In genomic region chr10:97683556-97684357, GRCh38 we compare ENCODE assay signal across 9 cellular contexts. TPM values are rescaled to one million over a fixed set of nuclear protein-coding genes. Genes with fewer than 3 reads are reported as not detected.
DNase-seq lines count a peak whose midpoint lies in the region; ATAC-seq and TF ChIP-seq lines count a peak whose summit lies in the region.
"Had no signal": no experiment of that assay in that cellular context is flagged by ENCODE, and none has a peak within 500 bp of the region (broad histone marks: within the 10 kb centered on the region; RNA-seq: fewer than 3 reads in every experiment).

No MANE protein-coding gene starts in this region.

- H4K20me1 ChIP-seq in GM23338 (replicated peaks; ENCODE audit: insufficient read depth) (peaks cover 21% of the 10 kb centered on the region), SK-N-SH (ENCODE audit: insufficient read depth) (no peaks in the 10 kb centered on the region)

- H3K9me3 Mint-ChIP-seq in GM23338 = no peaks in the 10 kb centered on the region
- no peaks in the 10 kb centered on the region for H3K9me3 Mint-ChIP-seq in activated T-helper 1 cell treated with anti-CD3 and anti-CD28 coated beads, Interleukin-12 subunit alpha, Interleukin-12 subunit beta, Interleukin-2, Interleukin-4 antibody, amounts not matched to agents 30 ng/mL and 10 ng/mL and 1 ng/mL, durations not matched to agents 14 hours and 24 hours and 36 hours

- 0 out of 2 replicates have a peak overlapping the region, but pooled peaks have one; percentile 1 for H3K9ac ChIP-seq in SK-N-SH

- H3F3A ChIP-seq in GM23338 (replicated peaks; ENCODE audit: low read depth) (peaks cover 11% of the 10 kb centered on the region), SK-N-SH (replicated peaks; ENCODE audit: insufficient read depth) (peaks cover 17% of the 10 kb centered on the region)

- no peak for TF ChIP-seq EP300 in SK-N-SH (IDR thresholded peaks at IDR 0.05; ENCODE audit: borderline replicate concordance in 1 of 2, low read depth in 1 of 2, low read length in 1 of 2)

- peaks cover 9% of the 10 kb centered on the region for H3K27me3 Mint-ChIP-seq in GM23338 (ENCODE audit: insufficient read depth, low read depth, poor library complexity)
- H3K27me3 Mint-ChIP-seq in activated T-helper 1 cell treated with anti-CD3 and anti-CD28 coated beads, Interleukin-12 subunit alpha, Interleukin-12 subunit beta, Interleukin-2, Interleukin-4 antibody, amounts not matched to agents 30 ng/mL and 10 ng/mL and 1 ng/mL, durations not matched to agents 14 hours and 24 hours and 36 hours (ENCODE audit: insufficient read depth) = peaks cover 6% of the 10 kb centered on the region

- TF ChIP-seq CTCF in GM23338 (conservative IDR thresholded peaks at IDR 0.05; ENCODE audit: low read depth in 2 of 2) (peak in 1 of 2 experiments; percentile 24; a peak in 1 of 4 replicates), SK-N-SH (IDR thresholded peaks at IDR 0.05) (no peak), retinal pigment epithelial cell (conservative IDR thresholded peaks at IDR 0.05; ENCODE audit: low read depth, low read length) (no peak)

- H3K4me1 ChIP-seq in GM23338 (ENCODE audit: insufficient read depth) (peaks cover 25% of the 10 kb centered on the region), SK-N-SH (ENCODE audit: control insufficient read depth in 1 of 2, insufficient read depth in 2 of 2, low read depth in 1 of 2, low read length in 1 of 2) (peaks cover 25 to 32% of the 10 kb centered on the region in 2 experiments; a peak in 3 of 4 replicates)

- peaks cover 22% of the 10 kb centered on the region for H3K4me1 Mint-ChIP-seq in GM23338
- peaks cover 14% of the 10 kb centered on the region for H3K4me1 Mint-ChIP-seq in activated T-helper 1 cell treated with anti-CD3 and anti-CD28 coated beads, Interleukin-12 subunit alpha, Interleukin-12 subunit beta, Interleukin-2, Interleukin-4 antibody, amounts not matched to agents 30 ng/mL and 10 ng/mL and 1 ng/mL, durations not matched to agents 14 hours and 24 hours and 36 hours (ENCODE audit: low read depth)

- no peak overlapping the region for H2AFZ ChIP-seq in GM23338
- H2AFZ ChIP-seq in SK-N-SH (ENCODE audit: low read depth) = no peak overlapping the region

- peak overlapping the region; percentile 76; the same call in 1 of the 2 replicates for H3K27ac ChIP-seq in GM23338 (ENCODE audit: low read depth)
- peak overlapping the region; percentile 11 to 72; a peak in 3 of 4 replicates for H3K27ac ChIP-seq in SK-N-SH (ENCODE audit: low read depth in 2 of 2, low read length in 1 of 2)

- POLR2A ChIA-PET in SK-N-SH (lab: Yijun Ruan, JAX) = interaction anchor here (0.6 to 1.4 kb wide), 7 partner anchors 14 to 145 kb away, joined by 3 to 6 read pairs (median 4); partner anchors contain the start of gene HOGA1

- peak; percentile 2; the same call in 2 of the 3 replicates for ATAC-seq in GM23338
- no peak for ATAC-seq in stimulated activated naive CD8-positive, alpha-beta T cell treated with anti-CD3 and anti-CD28 coated beads, Interleukin-15, Interleukin-2, amounts not matched to agents 100 U/mL and 50 U/mL, for 24 hours

- intact Hi-C loops in activated T-helper 1 cell treated with anti-CD3 and anti-CD28 coated beads, Interleukin-12 subunit alpha, Interleukin-12 subunit beta, Interleukin-2, Interleukin-4 antibody, amounts not matched to agents 30 ng/mL and 10 ng/mL and 1 ng/mL, durations not matched to agents 14 hours and 24 hours and 36 hours (cut with micrococcal nuclease) = no loop called here

- no peak overlapping the region; the same call in 2 of the 3 replicates for H3K4me3 Mint-ChIP-seq in GM23338
- no peak overlapping the region for H3K4me3 Mint-ChIP-seq in activated T-helper 1 cell treated with anti-CD3 and anti-CD28 coated beads, Interleukin-12 subunit alpha, Interleukin-12 subunit beta, Interleukin-2, Interleukin-4 antibody, amounts not matched to agents 30 ng/mL and 10 ng/mL and 1 ng/mL, durations not matched to agents 14 hours and 24 hours and 36 hours

- 59% methylated on average over 6 of the region's 9 CpGs for WGBS in SK-N-SH (ENCODE audit: low lambda C conversion rate)

- CTCF ChIA-PET in SK-N-SH (lab: Yijun Ruan, JAX) = interaction anchor here (0.5 to 8.1 kb wide), 13 partner anchors 8 to 362 kb away, joined by 3 to 42 read pairs (median 4); partner anchors contain the start of gene ANKRD2

- no peaks in the 10 kb centered on the region for H3K9me3 ChIP-seq in SK-N-SH

- H3K4me2 ChIP-seq in GM23338 = peak overlapping the region; percentile 10; the same call in 1 of the 2 replicates
- peak overlapping the region; percentile 97; the same call in 1 of the 2 replicates for H3K4me2 ChIP-seq in SK-N-SH

- H3K4me3 ChIP-seq in GM23338 = no peak overlapping the region
- H3K4me3 ChIP-seq in SK-N-SH (ENCODE audit: low read depth in 2 of 2, low read length in 1 of 2) = no peak overlapping the region
- peak overlapping the region; percentile 87 for H3K4me3 ChIP-seq in retinal pigment epithelial cell (ENCODE audit: low read length)

- no peaks in the 10 kb centered on the region for H3K36me3 Mint-ChIP-seq in GM23338 (ENCODE audit: low read depth)
- H3K36me3 Mint-ChIP-seq in activated T-helper 1 cell treated with anti-CD3 and anti-CD28 coated beads, Interleukin-12 subunit alpha, Interleukin-12 subunit beta, Interleukin-2, Interleukin-4 antibody, amounts not matched to agents 30 ng/mL and 10 ng/mL and 1 ng/mL, durations not matched to agents 14 hours and 24 hours and 36 hours (ENCODE audit: low read depth) = no peaks in the 10 kb centered on the region

- peak overlapping the region; percentile 72; the same call in 1 of the 2 replicates for H3K27ac Mint-ChIP-seq in GM23338
- H3K27ac Mint-ChIP-seq in activated T-helper 1 cell treated with anti-CD3 and anti-CD28 coated beads, Interleukin-12 subunit alpha, Interleukin-12 subunit beta, Interleukin-2, Interleukin-4 antibody, amounts not matched to agents 30 ng/mL and 10 ng/mL and 1 ng/mL, durations not matched to agents 14 hours and 24 hours and 36 hours = no peak overlapping the region

- peak; percentile 49 for TF ChIP-seq RAD21 in SK-N-SH (IDR thresholded peaks at IDR 0.05; ENCODE audit: low read length)

- no peaks in the 10 kb centered on the region for H3K27me3 ChIP-seq in GM23338 (ENCODE audit: insufficient read depth)
- H3K27me3 ChIP-seq in SK-N-SH (ENCODE audit: insufficient read depth) = no peaks in the 10 kb centered on the region

- H3K79me2 ChIP-seq in GM23338 (replicated peaks; ENCODE audit: insufficient read depth) = peaks cover 25% of the 10 kb centered on the region
- peaks cover 15% of the 10 kb centered on the region; the same call in 1 of the 2 replicates for H3K79me2 ChIP-seq in SK-N-SH (ENCODE audit: insufficient read depth)

- H3K36me3 ChIP-seq in GM23338 (ENCODE audit: insufficient read depth) (no peaks in the 10 kb centered on the region), SK-N-SH (replicated peaks in 1 of 2; ENCODE audit: control insufficient read depth in 1 of 2, insufficient read depth in 2 of 2, low read length in 1 of 2) (peaks cover 0 to 2% of the 10 kb centered on the region in 2 experiments)

- DNase-seq in GM23338 (ENCODE audit: low spot score) (peak; percentile 31), SK-N-SH (peak; percentile 63), fibroblast of peridontal ligament (ENCODE audit: extremely low read depth) (peak; percentile 42), retinal pigment epithelial cell (ENCODE audit: low read depth) (no peak), GM19238 (ENCODE audit: insufficient read length, low spot score) (no peak)
- DNase-seq in stimulated activated naive CD8-positive, alpha-beta T cell treated with anti-CD3 and anti-CD28 coated beads, Interleukin-15, Interleukin-2, amounts not matched to agents 100 U/mL and 50 U/mL, for 24 hours = no peak
- DNase-seq in activated T-helper 1 cell treated with anti-CD3 and anti-CD28 coated beads, Interleukin-12 subunit alpha, Interleukin-12 subunit beta, Interleukin-2, Interleukin-4 antibody, amounts not matched to agents 30 ng/mL and 10 ng/mL and 1 ng/mL, durations not matched to agents 14 hours and 24 hours and 36 hours (ENCODE audit: low spot score) = no peak
- DNase-seq in stimulated activated CD4-positive, alpha-beta T cell treated with anti-CD3 and anti-CD28 coated beads, Interleukin-2, amount 100 ng/mL, for 24 hours = no peak
- DNase-seq: NK-92 treated with Interleukin-12 subunit alpha and Interleukin-12 subunit beta, amount 100 ng/mL, for 24 hours had no signal

- H3K9me2 ChIP-seq in GM23338 (ENCODE audit: insufficient read depth) = no peaks in the 10 kb centered on the region
- H3K9me2 ChIP-seq in SK-N-SH = no peaks in the 10 kb centered on the region

RNA-seq across cellular contexts. Expression of gene AVPI1, which starts 3.3 kb away (rescaled TPM):
- total RNA-seq in GM23338 (2014; rRNA removed; shearing (Covaris generic)) = 7.4 and 8.2 TPM in 2 replicates
- polyA plus RNA-seq in GM23338 (2016; fragmentation: Nextera tagmentation; extraction: Ambion mirVana) (7.6 and 8.9 TPM in 2 replicates), SK-N-SH (2012; rRNA removed) (6.3 and 7.0 TPM in 2 replicates)
- 4.0 and 5.0 TPM in 2 replicates for polyA plus RNA-seq in SK-N-SH (2012; cell fraction: cytosol; rRNA removed)
- polyA plus RNA-seq in SK-N-SH (2012; cell fraction: nucleus; rRNA removed) = 5.3 and 6.3 TPM in 2 replicates
- 0.66 and 0.93 TPM in 2 replicates for total RNA-seq in activated T-helper 1 cell treated with anti-CD3 and anti-CD28 coated beads, Interleukin-12 subunit alpha, Interleukin-12 subunit beta, Interleukin-2, Interleukin-4 antibody, amounts not matched to agents 30 ng/mL and 10 ng/mL and 1 ng/mL, durations not matched to agents 14 hours and 24 hours and 36 hours

RNA-seq across cellular contexts. Expression of gene MARVELD1, which starts 29.8 kb away (rescaled TPM):
- total RNA-seq in GM23338 (2014; rRNA removed; shearing (Covaris generic)) = 19.3 and 23.7 TPM in 2 replicates
- polyA plus RNA-seq in GM23338 (2016; fragmentation: Nextera tagmentation; extraction: Ambion mirVana) (7.3 and 8.7 TPM in 2 replicates), SK-N-SH (2012; rRNA removed) (53.0 and 53.8 TPM in 2 replicates)
- 58.5 and 71.1 TPM in 2 replicates for polyA plus RNA-seq in SK-N-SH (2012; cell fraction: cytosol; rRNA removed)
- polyA plus RNA-seq in SK-N-SH (2012; cell fraction: nucleus; rRNA removed) = 47.6 and 49.7 TPM in 2 replicates
- total RNA-seq in activated T-helper 1 cell treated with anti-CD3 and anti-CD28 coated beads, Interleukin-12 subunit alpha, Interleukin-12 subunit beta, Interleukin-2, Interleukin-4 antibody, amounts not matched to agents 30 ng/mL and 10 ng/mL and 1 ng/mL, durations not matched to agents 14 hours and 24 hours and 36 hours = 3.0 and 3.4 TPM in 2 replicates

RNA-seq across cellular contexts. Expression of gene PI4K2A, which starts 43.3 kb away (rescaled TPM):
- 23.3 and 29.2 TPM in 2 replicates for total RNA-seq in GM23338 (2014; rRNA removed; shearing (Covaris generic))
- polyA plus RNA-seq in GM23338 (2016; fragmentation: Nextera tagmentation; extraction: Ambion mirVana) = 8.1 and 8.6 TPM in 2 replicates
- polyA plus RNA-seq in SK-N-SH (2012; rRNA removed) = 23.8 and 31.4 TPM in 2 replicates
- polyA plus RNA-seq in SK-N-SH (2012; cell fraction: cytosol; rRNA removed) = 18.2 and 23.3 TPM in 2 replicates
- polyA plus RNA-seq in SK-N-SH (2012; cell fraction: nucleus; rRNA removed) = 22.7 and 27.9 TPM in 2 replicates
- total RNA-seq in activated T-helper 1 cell treated with anti-CD3 and anti-CD28 coated beads, Interleukin-12 subunit alpha, Interleukin-12 subunit beta, Interleukin-2, Interleukin-4 antibody, amounts not matched to agents 30 ng/mL and 10 ng/mL and 1 ng/mL, durations not matched to agents 14 hours and 24 hours and 36 hours = 19.3 and 19.7 TPM in 2 replicates

RNA-seq across cellular contexts. Expression of gene MORN4, which starts 50.5 kb away (rescaled TPM):
- total RNA-seq in GM23338 (2014; rRNA removed; shearing (Covaris generic)) = 9.0 and 17.6 TPM in 2 replicates
- polyA plus RNA-seq in GM23338 (2016; fragmentation: Nextera tagmentation; extraction: Ambion mirVana) (49.5 and 50.0 TPM in 2 replicates), SK-N-SH (2012; rRNA removed) (31.4 and 31.7 TPM in 2 replicates)
- 32.9 and 36.8 TPM in 2 replicates for polyA plus RNA-seq in SK-N-SH (2012; cell fraction: cytosol; rRNA removed)
- 14.5 and 19.6 TPM in 2 replicates for polyA plus RNA-seq in SK-N-SH (2012; cell fraction: nucleus; rRNA removed)
- total RNA-seq in activated T-helper 1 cell treated with anti-CD3 and anti-CD28 coated beads, Interleukin-12 subunit alpha, Interleukin-12 subunit beta, Interleukin-2, Interleukin-4 antibody, amounts not matched to agents 30 ng/mL and 10 ng/mL and 1 ng/mL, durations not matched to agents 14 hours and 24 hours and 36 hours = 1.9 TPM in 2 replicates

RNA-seq across cellular contexts. Expression of gene ZFYVE27, which starts 53.2 kb away (rescaled TPM):
- 20.7 and 25.8 TPM in 2 replicates for total RNA-seq in GM23338 (2014; rRNA removed; shearing (Covaris generic))
- polyA plus RNA-seq in GM23338 (2016; fragmentation: Nextera tagmentation; extraction: Ambion mirVana) (13.3 and 15.0 TPM in 2 replicates), SK-N-SH (2012; rRNA removed) (30.5 and 44.3 TPM in 2 replicates)
- polyA plus RNA-seq in SK-N-SH (2012; cell fraction: cytosol; rRNA removed) = 15.5 and 22.6 TPM in 2 replicates
- polyA plus RNA-seq in SK-N-SH (2012; cell fraction: nucleus; rRNA removed) = 111 and 122 TPM in 2 replicates
- total RNA-seq in activated T-helper 1 cell treated with anti-CD3 and anti-CD28 coated beads, Interleukin-12 subunit alpha, Interleukin-12 subunit beta, Interleukin-2, Interleukin-4 antibody, amounts not matched to agents 30 ng/mL and 10 ng/mL and 1 ng/mL, durations not matched to agents 14 hours and 24 hours and 36 hours = 41.7 and 42.5 TPM in 2 replicates

Comparison
In these comparisons a context has a peak if more than half of its experiments do, and no peak if none do; other contexts are left out.
1. DNase-seq: peak in GM23338 (single experiment), SK-N-SH (single experiment) and fibroblast of peridontal ligament (single experiment); none in retinal pigment epithelial cell (single experiment), stimulated activated naive CD8-positive, alpha-beta T cell treated with anti-CD3 and anti-CD28 coated beads, Interleukin-15, Interleukin-2, amounts not matched to agents 100 U/mL and 50 U/mL, for 24 hours (single experiment), GM19238 (single experiment), activated T-helper 1 cell treated with anti-CD3 and anti-CD28 coated beads, Interleukin-12 subunit alpha, Interleukin-12 subunit beta, Interleukin-2, Interleukin-4 antibody, amounts not matched to agents 30 ng/mL and 10 ng/mL and 1 ng/mL, durations not matched to agents 14 hours and 24 hours and 36 hours (single experiment) and stimulated activated CD4-positive, alpha-beta T cell treated with anti-CD3 and anti-CD28 coated beads, Interleukin-2, amount 100 ng/mL, for 24 hours (0 of 2).